In genomic region chr3:101676219-101676764, GRCh38 we compare ENCODE assay signal across 8 cellular contexts. TPM values are rescaled to one million over a fixed set of nuclear protein-coding genes. Genes with fewer than 3 reads are reported as not detected.
DNase-seq lines count a peak whose midpoint lies in the region; ATAC-seq and TF ChIP-seq lines count a peak whose summit lies in the region.

No MANE protein-coding gene starts in this region.

- H3K27ac Mint-ChIP-seq in effector memory CD8-positive, alpha-beta T cell, result peak overlapping the region; percentile 98 to 99

- DNase-seq in AG09319 (ENCODE audit: extremely low read depth, low read depth) (peak; percentile 90), C1 segment of cervical spinal cord (lab: John Stamatoyannopoulos, UW) (no peak)
- DNase-seq in activated CD4-positive, alpha-beta T cell treated with anti-CD3 and anti-CD28 coated beads, Interleukin-2, amount 50 U/mL, for 24 hours (ENCODE audit: low read depth in 1 of 2, low spot score in 1 of 2), result peak; percentile 91 to 92
- DNase-seq in effector memory CD8-positive, alpha-beta T cell, result peak; percentile 95 to 97 (median 96)
- peak; percentile 96 for DNase-seq in stimulated activated CD8-positive, alpha-beta memory T cell treated with anti-CD3 and anti-CD28 coated beads, Interleukin-4, amount 100 ng/mL, for 24 hours (ENCODE audit: low read depth)

- H3K4me1 ChIP-seq in mononuclear cell (ENCODE audit: insufficient read depth, low read length), result peaks cover 29% of the 10 kb centered on the region

- H3K9me3 Mint-ChIP-seq in effector memory CD8-positive, alpha-beta T cell, result no peaks in the 10 kb centered on the region

- H3K27me3 ChIP-seq in mononuclear cell (ENCODE audit: insufficient read depth, low read length), result no peaks in the 10 kb centered on the region

- ATAC-seq in GM19372 (IDR thresholded peaks at IDR 0.05; ENCODE audit: low read depth, unreplicated experiment) (peak; percentile 80), HG03558 (IDR thresholded peaks at IDR 0.05; ENCODE audit: extremely low read depth, unreplicated experiment) (peak; percentile 72)
- peak; percentile 86 for ATAC-seq in effector memory CD8-positive, alpha-beta T cell (replicated peaks)

- H3K4me3 ChIP-seq in mononuclear cell (ENCODE audit: low read length), result peak overlapping the region; percentile 95

- H3K9me3 ChIP-seq in mononuclear cell (ENCODE audit: low read depth, low read length), result no peaks in the 10 kb centered on the region

- H3K4me1 Mint-ChIP-seq in effector memory CD8-positive, alpha-beta T cell (ENCODE audit: low read depth in 2 of 2), result peaks cover 25 to 53% of the 10 kb centered on the region in 2 donors

- no peaks in the 10 kb centered on the region for H3K27me3 Mint-ChIP-seq in effector memory CD8-positive, alpha-beta T cell

- peak overlapping the region; percentile 94 to 99 for H3K4me3 Mint-ChIP-seq in effector memory CD8-positive, alpha-beta T cell

- H3K36me3 Mint-ChIP-seq in effector memory CD8-positive, alpha-beta T cell (ENCODE audit: insufficient read depth), result peaks cover 67% of the 10 kb centered on the region

- no peak for TF ChIP-seq CTCF in AG09319 (IDR thresholded peaks at IDR 0.05; ENCODE audit: low read depth, low read length)

RNA-seq across cellular contexts. Expression of gene ZBTB11, which starts 0.6 kb away (rescaled TPM):
- total RNA-seq in mononuclear cell, result 96.2 TPM

RNA-seq across cellular contexts. Expression of gene RPL24, which starts 10.2 kb away (rescaled TPM):
- 2,166 TPM for total RNA-seq in mononuclear cell

RNA-seq across cellular contexts. Expression of gene CEP97, which starts 48.1 kb away (rescaled TPM):
- 8.8 TPM for total RNA-seq in mononuclear cell

Comparison
In these comparisons a context has a peak if more than half of its experiments do, and no peak if none do; other contexts are left out.
1. DNase-seq: peak in AG09319 (single experiment), activated CD4-positive, alpha-beta T cell treated with anti-CD3 and anti-CD28 coated beads, Interleukin-2, amount 50 U/mL, for 24 hours (2 of 2), effector memory CD8-positive, alpha-beta T cell (3 of 3) and stimulated activated CD8-positive, alpha-beta memory T cell treated with anti-CD3 and anti-CD28 coated beads, Interleukin-4, amount 100 ng/mL, for 24 hours (single experiment); none in C1 segment of cervical spinal cord (0 of 14).
2. Peak in every context shown above with its lines, with median percentiles within 50 percentile points of each other: ATAC-seq.